1 cellular context compared by ENCODE assay signal in the genomic region with DNA sequence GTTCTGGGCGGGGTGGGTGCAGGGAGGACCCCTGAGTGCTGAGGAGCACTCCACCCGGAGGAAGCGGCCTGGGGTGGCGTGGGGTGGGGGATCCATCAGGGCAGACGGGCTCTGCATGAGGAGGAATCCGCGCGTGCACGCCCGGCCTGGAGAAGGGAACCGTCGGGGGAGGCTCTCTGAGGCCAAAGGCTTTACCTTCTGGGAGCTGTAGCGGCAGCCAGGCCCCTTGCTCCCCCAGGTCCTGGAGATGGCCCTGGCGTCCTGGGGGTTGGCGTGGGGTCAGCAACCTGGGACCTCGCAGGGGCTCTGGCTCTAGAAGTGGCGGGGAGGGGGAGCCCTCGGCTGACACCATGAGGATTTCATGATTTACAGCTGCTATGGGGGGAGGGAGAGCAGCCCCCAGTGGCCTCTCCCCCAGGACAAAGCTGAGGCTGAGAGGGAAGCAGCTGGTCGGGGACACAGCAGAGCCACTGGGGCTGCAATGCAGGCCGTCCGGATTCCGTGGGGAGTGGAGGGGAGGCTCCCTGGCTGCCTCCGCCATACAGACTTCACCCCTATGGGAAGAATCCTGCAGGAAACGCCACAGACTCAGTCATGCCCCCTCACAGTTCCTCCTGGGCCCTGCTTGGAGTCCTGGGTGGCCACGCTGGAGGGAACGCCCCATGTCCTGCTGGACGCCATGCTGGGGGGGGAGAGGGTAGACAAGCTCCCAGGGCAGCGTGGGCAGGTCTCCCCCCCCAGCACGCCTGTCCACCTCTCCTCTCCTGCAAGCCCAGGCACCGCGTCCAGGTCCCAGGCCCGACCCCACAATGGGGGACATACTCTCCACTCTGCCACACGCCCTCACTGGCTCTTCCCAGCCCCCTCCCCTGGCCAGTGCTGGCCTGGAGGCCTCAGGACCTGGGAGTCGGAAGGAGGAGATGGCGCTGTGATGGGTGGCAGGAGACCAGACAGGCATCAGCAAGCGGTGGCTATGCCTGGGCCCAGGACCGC.
TF ChIP-seq lines count a peak whose summit lies in the region.

No MANE protein-coding gene starts in this region.

TF ChIP-seq in WTC11, 78 proteins besides CTCF, POLR2A, EP300 and RAD21:
- TF ChIP-seq, protein P1, sequence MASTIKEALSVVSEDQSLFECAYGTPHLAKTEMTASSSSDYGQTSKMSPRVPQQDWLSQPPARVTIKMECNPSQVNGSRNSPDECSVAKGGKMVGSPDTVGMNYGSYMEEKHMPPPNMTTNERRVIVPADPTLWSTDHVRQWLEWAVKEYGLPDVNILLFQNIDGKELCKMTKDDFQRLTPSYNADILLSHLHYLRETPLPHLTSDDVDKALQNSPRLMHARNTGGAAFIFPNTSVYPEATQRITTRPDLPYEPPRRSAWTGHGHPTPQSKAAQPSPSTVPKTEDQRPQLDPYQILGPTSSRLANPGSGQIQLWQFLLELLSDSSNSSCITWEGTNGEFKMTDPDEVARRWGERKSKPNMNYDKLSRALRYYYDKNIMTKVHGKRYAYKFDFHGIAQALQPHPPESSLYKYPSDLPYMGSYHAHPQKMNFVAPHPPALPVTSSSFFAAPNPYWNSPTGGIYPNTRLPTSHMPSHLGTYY (CRISPR knock-in tag; IDR thresholded peaks at IDR 0.05), result no peak
- TF ChIP-seq TCF7 (CRISPR knock-in tag; IDR thresholded peaks at IDR 0.05; ENCODE audit: low read depth) (no peak), HMGA2 (CRISPR knock-in tag; IDR thresholded peaks at IDR 0.05) (no peak), RORB (CRISPR knock-in tag; IDR thresholded peaks at IDR 0.05) (no peak), ZNF263 (CRISPR knock-in tag; IDR thresholded peaks at IDR 0.05; ENCODE audit: low read depth) (no peak)
- TF ChIP-seq, protein P2, sequence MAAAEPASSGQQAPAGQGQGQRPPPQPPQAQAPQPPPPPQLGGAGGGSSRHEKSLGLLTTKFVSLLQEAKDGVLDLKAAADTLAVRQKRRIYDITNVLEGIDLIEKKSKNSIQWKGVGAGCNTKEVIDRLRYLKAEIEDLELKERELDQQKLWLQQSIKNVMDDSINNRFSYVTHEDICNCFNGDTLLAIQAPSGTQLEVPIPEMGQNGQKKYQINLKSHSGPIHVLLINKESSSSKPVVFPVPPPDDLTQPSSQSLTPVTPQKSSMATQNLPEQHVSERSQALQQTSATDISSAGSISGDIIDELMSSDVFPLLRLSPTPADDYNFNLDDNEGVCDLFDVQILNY (CRISPR knock-in tag; IDR thresholded peaks at IDR 0.05), result no peak
